27 cellular contexts compared by ENCODE assay signal in genomic region chr18:49546719-49547273, GRCh38. TPM values are rescaled to one million over a fixed set of nuclear protein-coding genes. Genes with fewer than 3 reads are reported as not detected.
"Had no signal": no experiment of that assay in that cellular context is flagged by ENCODE, and none has a peak within 500 bp of the region (broad histone marks: within the 10 kb centered on the region; RNA-seq: fewer than 3 reads in every experiment).

No MANE protein-coding gene starts in this region.

- H3K4me1 ChIP-seq: adrenal gland, ascending aorta, pancreas, right lobe of liver, transverse colon, uterus had no signal

- DNase-seq: activated CD8-positive, alpha-beta memory T cell treated with anti-CD3 and anti-CD28 coated beads, Interleukin-2, amount 50 U/mL, for 4 hours; activated T-cell treated with anti-CD3 and anti-CD28 coated beads, Interleukin-2, amount 50 U/mL, for 24 hours; brain microvascular endothelial cell; caudate nucleus; effector CD4-positive, alpha-beta T cell; erythroblast; foreskin keratinocyte; immature natural killer cell; kidney glomerular epithelial cell; left lung; midbrain; pancreas; right lobe of liver; transverse colon; uterus; WERI-Rb-1 had no signal

- H3K4me3 Mint-ChIP-seq: activated naive CD8-positive, alpha-beta T cell; activated T-cell treated with anti-CD3 and anti-CD28 coated beads, Interleukin-2, amount 50 U/mL, for 24 hours; activated T-helper 17 cell treated with anti-CD3 and anti-CD28 coated beads, Interleukin-2, amount 50 U/mL, for 72 hours; dendritic cell treated with granulocyte-macrophage colony-stimulating factor and Interleukin-4, amounts not matched to agents 40 ng/mL and 50 ng/mL, for 4 days; immature natural killer cell; natural killer cell treated with Interleukin-12 subunit alpha and Interleukin-12 subunit beta and Interleukin-15 and Interleukin-18, amount 100 ng/mL, for 72 hours; stimulated activated memory B cell treated with anti-CD40 and anti-IgM and Interleukin-4, amounts not matched to agents 10 μg/mL and 1 μg/mL and 100 μg/mL, for 72 hours; T-helper 2 cell treated with Interferon-gamma antibody and Interleukin-4, amounts not matched to agents 5 μg/mL and 100 μg/mL, for 36 hours had no signal

- ATAC-seq: activated T-helper 17 cell treated with anti-CD3 and anti-CD28 coated beads, Interleukin-2, amount 50 U/mL, for 72 hours; foreskin keratinocyte; natural killer cell treated with Interleukin-12 subunit alpha and Interleukin-12 subunit beta and Interleukin-15 and Interleukin-18, amount 100 ng/mL, for 72 hours; pancreas; right lobe of liver; stimulated activated memory B cell treated with anti-CD40 and anti-IgM and Interleukin-4, amounts not matched to agents 10 μg/mL and 1 μg/mL and 100 μg/mL, for 72 hours had no signal

- H3K36me3 ChIP-seq: adrenal gland, ascending aorta, brain microvascular endothelial cell, left lung, pancreas, right lobe of liver, transverse colon, uterus, WERI-Rb-1 had no signal

- FAIRE-seq: pancreas, TTC549 had no signal

- H3K4me3 ChIP-seq: adrenal gland, ascending aorta, left lung, lung, pancreas, right lobe of liver, skin epidermis, transverse colon, uterus had no signal

- H3K9me3 ChIP-seq: adrenal gland, ascending aorta, left lung, pancreas, right lobe of liver, transverse colon, uterus had no signal

- H3K36me3 Mint-ChIP-seq: activated naive CD8-positive, alpha-beta T cell; immature natural killer cell; natural killer cell treated with Interleukin-12 subunit alpha and Interleukin-12 subunit beta and Interleukin-15 and Interleukin-18, amount 100 ng/mL, for 72 hours; stimulated activated memory B cell treated with anti-CD40 and anti-IgM and Interleukin-4, amounts not matched to agents 10 μg/mL and 1 μg/mL and 100 μg/mL, for 72 hours had no signal

- H3K27ac Mint-ChIP-seq: activated naive CD8-positive, alpha-beta T cell; activated T-cell treated with anti-CD3 and anti-CD28 coated beads, Interleukin-2, amount 50 U/mL, for 24 hours; activated T-helper 17 cell treated with anti-CD3 and anti-CD28 coated beads, Interleukin-2, amount 50 U/mL, for 72 hours; dendritic cell treated with granulocyte-macrophage colony-stimulating factor and Interleukin-4, amounts not matched to agents 40 ng/mL and 50 ng/mL, for 4 days; immature natural killer cell; natural killer cell treated with Interleukin-12 subunit alpha and Interleukin-12 subunit beta and Interleukin-15 and Interleukin-18, amount 100 ng/mL, for 72 hours; stimulated activated memory B cell treated with anti-CD40 and anti-IgM and Interleukin-4, amounts not matched to agents 10 μg/mL and 1 μg/mL and 100 μg/mL, for 72 hours; T-helper 2 cell treated with Interferon-gamma antibody and Interleukin-4, amounts not matched to agents 5 μg/mL and 100 μg/mL, for 36 hours had no signal

- H3K9me3 Mint-ChIP-seq: activated T-cell treated with anti-CD3 and anti-CD28 coated beads, Interleukin-2, amount 50 U/mL, for 24 hours; activated T-helper 17 cell treated with anti-CD3 and anti-CD28 coated beads, Interleukin-2, amount 50 U/mL, for 72 hours; dendritic cell treated with granulocyte-macrophage colony-stimulating factor and Interleukin-4, amounts not matched to agents 40 ng/mL and 50 ng/mL, for 4 days; immature natural killer cell; natural killer cell treated with Interleukin-12 subunit alpha and Interleukin-12 subunit beta and Interleukin-15 and Interleukin-18, amount 100 ng/mL, for 72 hours; stimulated activated memory B cell treated with anti-CD40 and anti-IgM and Interleukin-4, amounts not matched to agents 10 μg/mL and 1 μg/mL and 100 μg/mL, for 72 hours; T-helper 2 cell treated with Interferon-gamma antibody and Interleukin-4, amounts not matched to agents 5 μg/mL and 100 μg/mL, for 36 hours had no signal

- H3K27ac ChIP-seq: adrenal gland, ascending aorta, brain microvascular endothelial cell, left lung, pancreas, right lobe of liver, skin epidermis, transverse colon, uterus, WERI-Rb-1 had no signal

- H3K27me3 ChIP-seq: adrenal gland, ascending aorta, brain microvascular endothelial cell, foreskin keratinocyte, pancreas, right lobe of liver, transverse colon, uterus had no signal

- H3K4me1 Mint-ChIP-seq: activated T-helper 17 cell treated with anti-CD3 and anti-CD28 coated beads, Interleukin-2, amount 50 U/mL, for 72 hours; immature natural killer cell; stimulated activated memory B cell treated with anti-CD40 and anti-IgM and Interleukin-4, amounts not matched to agents 10 μg/mL and 1 μg/mL and 100 μg/mL, for 72 hours had no signal

RNA-seq across cellular contexts. Expression of gene LIPG, which starts 15.1 kb away (rescaled TPM):
- total RNA-seq: activated T-helper 17 cell treated with anti-CD3 and anti-CD28 coated beads, Interleukin-2, amount 50 U/mL, for 72 hours had no signal
- polyA plus RNA-seq: immature natural killer cell had no signal
